Comparison of ENCODE assay signal across 14 cellular contexts in genomic region chr11:8806974-8807373, GRCh38.
DNase-seq lines count a peak whose midpoint lies in the region; ATAC-seq and TF ChIP-seq lines count a peak whose summit lies in the region.
"Had no signal": no experiment of that assay in that cellular context is flagged by ENCODE, and none has a peak within 500 bp of the region (broad histone marks: within the 10 kb centered on the region; RNA-seq: fewer than 3 reads in every experiment).

No MANE protein-coding gene starts in this region.

- H3K27me3 ChIP-seq in foreskin keratinocyte, result no peaks in the 10 kb centered on the region
- no peaks in the 10 kb centered on the region for H3K27me3 ChIP-seq in prostate gland (replicated peaks; ENCODE audit: insufficient read depth)
- H3K27me3 ChIP-seq in upper lobe of right lung, result no peaks in the 10 kb centered on the region
- no peaks in the 10 kb centered on the region for H3K27me3 ChIP-seq in CD4-positive, alpha-beta memory T cell (ENCODE audit: insufficient read depth, low read length)
- H3K27me3 ChIP-seq: hepatocyte had no signal

- H3K4me3 ChIP-seq in prostate gland, result no peak overlapping the region
- no peak overlapping the region for H3K4me3 ChIP-seq in upper lobe of right lung
- no peak overlapping the region for H3K4me3 ChIP-seq in CD4-positive, alpha-beta memory T cell (ENCODE audit: low read length in 2 of 2)
- H3K4me3 ChIP-seq: GM23338, hepatocyte had no signal

- H3K9me3 ChIP-seq in prostate gland (no peaks in the 10 kb centered on the region), upper lobe of right lung (no peaks in the 10 kb centered on the region)
- H3K9me3 ChIP-seq in CD4-positive, alpha-beta memory T cell (ENCODE audit: control insufficient read depth in 1 of 2, low read length in 2 of 2), result no peaks in the 10 kb centered on the region

- CTCF ChIA-PET in activated CD4-positive, alpha-beta T cell treated with anti-CD3 and anti-CD28 coated beads, Interleukin-2, amount 10 ng/mL, durations not matched to agents 7 days and 5 days (lab: Charles Lee), result no interaction called here
- CTCF ChIA-PET in CD4-positive, alpha-beta memory T cell (lab: Charles Lee; ENCODE audit: partially characterized antibody), result no interaction called here

- no peak for ATAC-seq in foreskin keratinocyte
- no peak for ATAC-seq in upper lobe of right lung
- ATAC-seq in GM19463 (IDR thresholded peaks at IDR 0.05; ENCODE audit: unreplicated experiment), result no peak
- ATAC-seq: activated CD8-positive, alpha-beta T cell treated with anti-CD3 and anti-CD28 coated beads for 36 hours; GM23338 had no signal

- peaks cover 18% of the 10 kb centered on the region for H3K4me1 ChIP-seq in foreskin keratinocyte
- H3K4me1 ChIP-seq in prostate gland (replicated peaks), result no peaks in the 10 kb centered on the region
- peaks cover 71% of the 10 kb centered on the region for H3K4me1 ChIP-seq in upper lobe of right lung
- H3K4me1 ChIP-seq in CD4-positive, alpha-beta memory T cell (ENCODE audit: insufficient read depth, low read length), result no peaks in the 10 kb centered on the region

- no peaks in the 10 kb centered on the region for H3K36me3 ChIP-seq in prostate gland
- no peaks in the 10 kb centered on the region for H3K36me3 ChIP-seq in upper lobe of right lung
- no peaks in the 10 kb centered on the region for H3K36me3 ChIP-seq in CD4-positive, alpha-beta memory T cell (ENCODE audit: insufficient read depth, low read length)

- no peaks in the 10 kb centered on the region for H3K9me3 Mint-ChIP-seq in activated CD4-positive, alpha-beta T cell treated with anti-CD3 and anti-CD28 coated beads, Interleukin-2, amount 10 ng/mL, durations not matched to agents 7 days and 5 days
- peaks cover 0 to 1% (median 0%) of the 10 kb centered on the region in 8 donors for H3K9me3 Mint-ChIP-seq in CD4-positive, alpha-beta memory T cell
- H3K9me3 Mint-ChIP-seq: activated CD8-positive, alpha-beta T cell treated with anti-CD3 and anti-CD28 coated beads for 36 hours; activated naive CD4-positive, alpha-beta T cell treated with anti-CD3 and anti-CD28 coated beads for 36 hours had no signal

- no peak overlapping the region for H3K4me3 Mint-ChIP-seq in activated CD4-positive, alpha-beta T cell treated with anti-CD3 and anti-CD28 coated beads, Interleukin-2, amount 10 ng/mL, durations not matched to agents 7 days and 5 days
- H3K4me3 Mint-ChIP-seq in CD4-positive, alpha-beta memory T cell, result no peak overlapping the region
- H3K4me3 Mint-ChIP-seq: activated CD8-positive, alpha-beta T cell treated with anti-CD3 and anti-CD28 coated beads for 36 hours; activated naive CD4-positive, alpha-beta T cell treated with anti-CD3 and anti-CD28 coated beads for 36 hours; GM23338 had no signal

- no peak overlapping the region for H3K27ac Mint-ChIP-seq in activated CD4-positive, alpha-beta T cell treated with anti-CD3 and anti-CD28 coated beads, Interleukin-2, amount 10 ng/mL, durations not matched to agents 7 days and 5 days
- H3K27ac Mint-ChIP-seq in CD4-positive, alpha-beta memory T cell, result peak overlapping the region in 1 of 7 donors; percentile 65
- H3K27ac Mint-ChIP-seq: activated CD8-positive, alpha-beta T cell treated with anti-CD3 and anti-CD28 coated beads for 36 hours; activated naive CD4-positive, alpha-beta T cell treated with anti-CD3 and anti-CD28 coated beads for 36 hours; GM23338 had no signal

- DNase-seq in foreskin keratinocyte, result no peak
- DNase-seq in prostate gland (ENCODE audit: low spot score), result no peak
- DNase-seq in upper lobe of right lung, result no peak
- DNase-seq in activated CD4-positive, alpha-beta T cell treated with anti-CD3 and anti-CD28 coated beads, Interleukin-2, amount 10 ng/mL, durations not matched to agents 7 days and 5 days, result no peak
- no peak for DNase-seq in CD4-positive, alpha-beta memory T cell
- DNase-seq: activated CD8-positive, alpha-beta T cell treated with anti-CD3 and anti-CD28 coated beads for 36 hours; activated naive CD4-positive, alpha-beta T cell treated with anti-CD3 and anti-CD28 coated beads for 36 hours; Calu3; cortex of kidney; stimulated activated CD4-positive, alpha-beta T cell treated with anti-CD3 and anti-CD28 coated beads, Interleukin-15, amount 100 ng/mL, for 24 hours had no signal

- WGBS in prostate gland, result 63% methylated on average over 8 of the region's 8 CpGs

- no peak for TF ChIP-seq POLR2A in prostate gland (IDR thresholded peaks at IDR 0.05)

- peaks cover 21% of the 10 kb centered on the region for H3K27me3 Mint-ChIP-seq in activated CD4-positive, alpha-beta T cell treated with anti-CD3 and anti-CD28 coated beads, Interleukin-2, amount 10 ng/mL, durations not matched to agents 7 days and 5 days
- peaks cover 12 to 15% of the 10 kb centered on the region in 2 donors for H3K27me3 Mint-ChIP-seq in CD4-positive, alpha-beta memory T cell

- H3K36me3 Mint-ChIP-seq in activated CD4-positive, alpha-beta T cell treated with anti-CD3 and anti-CD28 coated beads, Interleukin-2, amount 10 ng/mL, durations not matched to agents 7 days and 5 days (ENCODE audit: low read depth), result no peaks in the 10 kb centered on the region
- H3K36me3 Mint-ChIP-seq in CD4-positive, alpha-beta memory T cell, result no peaks in the 10 kb centered on the region

- TF ChIP-seq CTCF in foreskin keratinocyte (conservative IDR thresholded peaks at IDR 0.05), result no peak
- no peak for TF ChIP-seq CTCF in prostate gland (IDR thresholded peaks at IDR 0.05)
- TF ChIP-seq CTCF in upper lobe of right lung (IDR thresholded peaks at IDR 0.05), result no peak

- intact Hi-C loops in prostate gland (cut with DNase I), result loop anchor here (5.0 kb wide), 1 partner anchor 40 kb away; no protein-coding TSS in a partner anchor
- intact Hi-C loops in upper lobe of right lung (cut with DNase I), result no loop called here
- intact Hi-C loops in CD4-positive, alpha-beta memory T cell (cut with micrococcal nuclease), result no loop called here

- POLR2A ChIA-PET in activated CD4-positive, alpha-beta T cell treated with anti-CD3 and anti-CD28 coated beads, Interleukin-2, amount 10 ng/mL, durations not matched to agents 7 days and 5 days (lab: Charles Lee), result no interaction called here
- POLR2A ChIA-PET in CD4-positive, alpha-beta memory T cell (lab: Charles Lee; ENCODE audit: partially characterized antibody), result no interaction called here

- peaks cover 5% of the 10 kb centered on the region for H3K4me1 Mint-ChIP-seq in activated CD4-positive, alpha-beta T cell treated with anti-CD3 and anti-CD28 coated beads, Interleukin-2, amount 10 ng/mL, durations not matched to agents 7 days and 5 days
- H3K4me1 Mint-ChIP-seq in CD4-positive, alpha-beta memory T cell, result peaks cover 3 to 10% (median 6%) of the 10 kb centered on the region in 4 donors

- H3K27ac ChIP-seq in angular gyrus (ENCODE audit: low read depth, low read length) (peak overlapping the region; percentile 69), foreskin keratinocyte (peak overlapping the region; percentile 73), prostate gland (peak overlapping the region; percentile 67 to 90), upper lobe of right lung (peak overlapping the region; percentile 90)
- H3K27ac ChIP-seq in CD4-positive, alpha-beta memory T cell (ENCODE audit: low read depth, low read length), result no peak overlapping the region
- H3K27ac ChIP-seq: hepatocyte had no signal
